In the genomic region with DNA sequence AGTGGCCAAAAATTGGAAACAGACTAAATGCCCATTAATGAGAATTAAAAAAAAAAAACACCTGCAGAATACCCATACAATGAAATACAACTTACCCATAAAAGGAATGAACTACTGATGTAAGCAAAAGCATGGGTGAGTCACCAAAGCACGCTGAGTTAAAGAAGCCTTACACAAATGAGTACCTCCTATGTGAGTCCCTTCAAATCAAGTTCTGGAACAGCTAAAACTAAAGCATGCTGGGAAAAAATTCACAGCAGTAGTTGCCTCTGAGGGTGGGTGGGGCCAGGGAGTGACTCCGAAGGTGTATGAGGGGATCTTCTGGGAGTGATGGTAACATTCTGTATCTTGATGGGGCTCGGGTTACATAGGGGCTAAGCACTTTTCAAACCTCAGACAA, we compare ENCODE assay signal across 15 cellular contexts. TPM values are rescaled to one million over a fixed set of nuclear protein-coding genes. Genes with fewer than 3 reads are reported as not detected.
DNase-seq lines count a peak whose midpoint lies in the region; ATAC-seq, FAIRE-seq and TF ChIP-seq lines count a peak whose summit lies in the region.
"Had no signal": no experiment of that assay in that cellular context is flagged by ENCODE, and none has a peak within 500 bp of the region (broad histone marks: within the 10 kb centered on the region; RNA-seq: fewer than 3 reads in every experiment).

No MANE protein-coding gene starts in this region.

- TF ChIP-seq CTCF in heart right ventricle (IDR thresholded peaks at IDR 0.05) = no peak

- TF ChIP-seq POLR2A in H54 (IDR thresholded peaks at IDR 0.05; ENCODE audit: low read depth, low read length) = no peak

- H3K36me3 ChIP-seq in heart right ventricle = peaks cover 0 to 2% (median 0%) of the 10 kb centered on the region in 9 donors

- H3K4me3 ChIP-seq in heart right ventricle = no peak overlapping the region

- no peak for ATAC-seq in heart right ventricle
- ATAC-seq: left colon; SK-N-SH treated with all-trans-retinoic acid at 6 μM for 48 hours; stimulated activated naive CD8-positive, alpha-beta T cell treated with anti-CD3 and anti-CD28 coated beads, Interleukin-15, amount 100 ng/mL, for 72 hours had no signal

- no peak for FAIRE-seq in H54 (lab: Jason Lieb, UNC)

- H3K9me3 ChIP-seq in heart right ventricle = no peaks in the 10 kb centered on the region

- H3K4me1 ChIP-seq in heart right ventricle = peaks cover 0 to 8% (median 0%) of the 10 kb centered on the region in 9 donors

- intact Hi-C loops in heart right ventricle (cut with DNase I) = no loop called here

- no peaks in the 10 kb centered on the region for H3K27me3 ChIP-seq in heart right ventricle

- WGBS in heart right ventricle, 2 donors = 84 to 89% methylated on average over 3 of the region's 3 CpGs

- DNase-seq in AG08396 (ENCODE audit: low spot score) (peak; percentile 45), H54 (ENCODE audit: insufficient read length, low spot score) (peak; percentile 26), amniotic epithelial cell (ENCODE audit: low read depth) (peak; percentile 50), iPS-NIHi11 (ENCODE audit: low spot score) (peak; percentile 28), heart right ventricle (no peak), activated gamma-delta T cell treated with Interleukin-2 at 50 U/mL for 16 hours (no peak), cortex of kidney (lab: John Stamatoyannopoulos, UW) (no peak)
- DNase-seq: activated naive CD4-positive, alpha-beta T cell treated with anti-CD3 and anti-CD28 coated beads, Interleukin-2, amount 50 U/mL, for 16 hours; glutamatergic neuron; left colon; NCI-H510A; posterior cingulate gyrus; stimulated activated naive CD8-positive, alpha-beta T cell treated with anti-CD3 and anti-CD28 coated beads, Interleukin-15, amount 100 ng/mL, for 72 hours had no signal

- H3K27ac ChIP-seq in heart right ventricle = no peak overlapping the region
- H3K27ac ChIP-seq: C4-2B had no signal

RNA-seq across cellular contexts. Expression of a gene that starts 11.4 kb away (rescaled TPM):
- 1 to 10 TPM in 9 of 10 donors, under 1 TPM in 1; 0.85 to 3.5 (median 2.3) TPM for total RNA-seq in heart right ventricle
- 1 to 10 TPM in 1 of 2 donors, under 1 TPM in 1; 0.75 to 1.8 TPM for polyA plus RNA-seq in heart right ventricle

Comparison
In these comparisons a context has a peak if more than half of its experiments do, and no peak if none do; other contexts are left out.
1. DNase-seq: peak in AG08396 (single experiment), H54 (single experiment), amniotic epithelial cell (single experiment) and iPS-NIHi11 (single experiment); none in heart right ventricle (0 of 2), activated gamma-delta T cell treated with Interleukin-2 at 50 U/mL for 16 hours (single experiment) and cortex of kidney (single experiment).